15 cellular contexts compared by ENCODE assay signal in the genomic region with DNA sequence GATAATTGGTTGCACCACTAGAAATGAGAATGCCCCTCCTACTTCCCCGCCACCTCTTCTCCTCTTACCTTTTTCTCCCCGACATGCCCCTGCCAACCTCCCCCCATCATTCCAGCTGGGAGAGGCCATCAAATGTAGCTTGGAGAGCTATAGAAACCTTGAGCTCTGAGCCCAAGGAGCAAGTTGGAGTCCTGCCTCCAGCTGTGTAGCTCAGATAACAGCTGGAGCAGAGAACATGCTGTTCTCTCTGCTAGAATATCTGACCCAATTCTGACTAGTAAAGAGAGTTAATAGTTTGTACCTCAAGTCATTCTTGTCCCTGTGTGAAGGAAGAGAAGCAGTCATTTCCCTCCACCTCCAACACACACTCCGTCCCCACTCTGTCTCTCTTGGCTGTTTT.
DNase-seq lines count a peak whose midpoint lies in the region; ATAC-seq and TF ChIP-seq lines count a peak whose summit lies in the region.
"Had no signal": no experiment of that assay in that cellular context is flagged by ENCODE, and none has a peak within 500 bp of the region (broad histone marks: within the 10 kb centered on the region; RNA-seq: fewer than 3 reads in every experiment).

No MANE protein-coding gene starts in this region.

- no peaks in the 10 kb centered on the region for H3K9me3 Mint-ChIP-seq in GM23338
- H3K9me3 Mint-ChIP-seq: CD4-positive, alpha-beta memory T cell had no signal

- H3K27ac ChIP-seq in GM23338 (ENCODE audit: low read depth), result no peak overlapping the region
- H3K27ac ChIP-seq in HEK293 (ENCODE audit: extremely low read depth, low read depth, low read length), result no peak overlapping the region
- peak overlapping the region; percentile 53 for H3K27ac ChIP-seq in hepatocyte

- peaks cover 4% of the 10 kb centered on the region for H3K27me3 Mint-ChIP-seq in GM23338 (ENCODE audit: insufficient read depth, low read depth, poor library complexity)
- H3K27me3 Mint-ChIP-seq: CD4-positive, alpha-beta memory T cell had no signal

- WGBS in hepatocyte (ENCODE audit: low lambda C conversion rate, missing lambda C conversion rate), result 88% methylated on average over 3 of the region's 3 CpGs

- H3K4me1 ChIP-seq in GM23338 (ENCODE audit: insufficient read depth) (peaks cover 13% of the 10 kb centered on the region), HEK293 (ENCODE audit: control insufficient read depth, insufficient read depth, low read length) (peaks cover 4% of the 10 kb centered on the region), hepatocyte (ENCODE audit: insufficient read depth) (no peaks in the 10 kb centered on the region)

- H3K36me3 ChIP-seq in GM23338 (ENCODE audit: insufficient read depth) (no peaks in the 10 kb centered on the region), HEK293 (ENCODE audit: control insufficient read depth in 2 of 2, insufficient read depth in 1 of 2, low read length in 2 of 2) (no peaks in the 10 kb centered on the region), hepatocyte (replicated peaks; ENCODE audit: insufficient read depth, low read depth) (no peaks in the 10 kb centered on the region)

- no peaks in the 10 kb centered on the region for H3K36me3 Mint-ChIP-seq in GM23338 (ENCODE audit: low read depth)
- H3K36me3 Mint-ChIP-seq: CD4-positive, alpha-beta memory T cell had no signal

- no peaks in the 10 kb centered on the region for H3F3A ChIP-seq in GM23338 (replicated peaks; ENCODE audit: low read depth)

- H3K27me3 ChIP-seq in GM23338 (ENCODE audit: insufficient read depth) (no peaks in the 10 kb centered on the region), hepatocyte (no peaks in the 10 kb centered on the region)

- H3K9me3 ChIP-seq in HEK293 (ENCODE audit: control insufficient read depth, insufficient read depth, low read depth, low read length) (no peaks in the 10 kb centered on the region), hepatocyte (ENCODE audit: low read depth) (no peaks in the 10 kb centered on the region)

- peaks cover 17% of the 10 kb centered on the region for H3K4me1 Mint-ChIP-seq in GM23338
- H3K4me1 Mint-ChIP-seq: CD4-positive, alpha-beta memory T cell had no signal

- ATAC-seq in GM23338, result no peak
- ATAC-seq in left lobe of liver, result no peak

- H2AFZ ChIP-seq in GM23338 (0 out of 2 replicates have a peak overlapping the region, but pooled peaks have one; percentile 28), hepatocyte (no peak overlapping the region)

- H3K79me2 ChIP-seq in GM23338 (replicated peaks; ENCODE audit: insufficient read depth) (no peaks in the 10 kb centered on the region), hepatocyte (no peaks in the 10 kb centered on the region)

- H3K4me3 ChIP-seq in GM23338 (no peak overlapping the region), HEK293 (ENCODE audit: low read depth, low read length) (no peak overlapping the region), hepatocyte (no peak overlapping the region)

- CTCF ChIA-PET in HEK293 (lab: Yijun Ruan, JAX), result no interaction called here

- H3K9me2 ChIP-seq in GM23338 (ENCODE audit: insufficient read depth), result 0 out of 2 replicates have a peak, but pooled peaks cover 3% of the 10 kb centered on the region
- no peaks in the 10 kb centered on the region for H3K9me2 ChIP-seq in hepatocyte (replicated peaks; ENCODE audit: insufficient read depth)

- no peak overlapping the region for H3K4me3 Mint-ChIP-seq in GM23338
- H3K4me3 Mint-ChIP-seq: CD4-positive, alpha-beta memory T cell had no signal

- TF ChIP-seq CTCF in GM23338 (conservative IDR thresholded peaks at IDR 0.05; ENCODE audit: low read depth in 2 of 2) (no peak), HEK293 (tag by site-specific recombination; IDR thresholded peaks at IDR 0.05) (no peak), hepatocyte (IDR thresholded peaks at IDR 0.05; ENCODE audit: poor library complexity) (no peak)

- H3K4me2 ChIP-seq in GM23338 (no peak overlapping the region), hepatocyte (no peak overlapping the region)

- POLR2A ChIA-PET in HEK293 (lab: Yijun Ruan, JAX), result no interaction called here

- no peak for DNase-seq in GM23338 (ENCODE audit: low spot score)
- no peak for DNase-seq in hepatocyte (ENCODE audit: low spot score)
- DNase-seq in NCI-H1048 (lab: John Stamatoyannopoulos, UW), result no peak
- no peak for DNase-seq in hypothalamus (lab: John Stamatoyannopoulos, UW)
- no peak for DNase-seq in left lobe of liver (ENCODE audit: low spot score)
- DNase-seq: C1 segment of cervical spinal cord; Calu3; CD4-positive, alpha-beta memory T cell; COR-L47; DMS53; DMS79 treated with DMSO at 0.1 percent for 48 hours; GF-D8; H7; HCEC 1CT had no signal

- no peak overlapping the region for H3K27ac Mint-ChIP-seq in GM23338
- H3K27ac Mint-ChIP-seq: CD4-positive, alpha-beta memory T cell had no signal

- no peaks in the 10 kb centered on the region for H4K20me1 ChIP-seq in GM23338 (replicated peaks; ENCODE audit: insufficient read depth)
- no peaks in the 10 kb centered on the region for H4K20me1 ChIP-seq in hepatocyte (ENCODE audit: insufficient read depth, poor library complexity, severe bottlenecking)

TF ChIP-seq in GM23338, 12 proteins besides CTCF, POLR2A, EP300 and RAD21 (continues in another document):
- TF ChIP-seq EZH2 (IDR thresholded peaks at IDR 0.05; ENCODE audit: low read depth, unreplicated experiment) (no peak), ZNF114 (CRISPR knock-in tag; IDR thresholded peaks at IDR 0.05) (no peak), EZH2phosphoT487 (IDR thresholded peaks at IDR 0.05; ENCODE audit: unreplicated experiment) (no peak), ZNF331 (CRISPR knock-in tag; IDR thresholded peaks at IDR 0.05; ENCODE audit: low read depth) (no peak), NANOG (IDR thresholded peaks at IDR 0.05; ENCODE audit: borderline replicate concordance) (no peak)
- TF ChIP-seq, protein P1, sequence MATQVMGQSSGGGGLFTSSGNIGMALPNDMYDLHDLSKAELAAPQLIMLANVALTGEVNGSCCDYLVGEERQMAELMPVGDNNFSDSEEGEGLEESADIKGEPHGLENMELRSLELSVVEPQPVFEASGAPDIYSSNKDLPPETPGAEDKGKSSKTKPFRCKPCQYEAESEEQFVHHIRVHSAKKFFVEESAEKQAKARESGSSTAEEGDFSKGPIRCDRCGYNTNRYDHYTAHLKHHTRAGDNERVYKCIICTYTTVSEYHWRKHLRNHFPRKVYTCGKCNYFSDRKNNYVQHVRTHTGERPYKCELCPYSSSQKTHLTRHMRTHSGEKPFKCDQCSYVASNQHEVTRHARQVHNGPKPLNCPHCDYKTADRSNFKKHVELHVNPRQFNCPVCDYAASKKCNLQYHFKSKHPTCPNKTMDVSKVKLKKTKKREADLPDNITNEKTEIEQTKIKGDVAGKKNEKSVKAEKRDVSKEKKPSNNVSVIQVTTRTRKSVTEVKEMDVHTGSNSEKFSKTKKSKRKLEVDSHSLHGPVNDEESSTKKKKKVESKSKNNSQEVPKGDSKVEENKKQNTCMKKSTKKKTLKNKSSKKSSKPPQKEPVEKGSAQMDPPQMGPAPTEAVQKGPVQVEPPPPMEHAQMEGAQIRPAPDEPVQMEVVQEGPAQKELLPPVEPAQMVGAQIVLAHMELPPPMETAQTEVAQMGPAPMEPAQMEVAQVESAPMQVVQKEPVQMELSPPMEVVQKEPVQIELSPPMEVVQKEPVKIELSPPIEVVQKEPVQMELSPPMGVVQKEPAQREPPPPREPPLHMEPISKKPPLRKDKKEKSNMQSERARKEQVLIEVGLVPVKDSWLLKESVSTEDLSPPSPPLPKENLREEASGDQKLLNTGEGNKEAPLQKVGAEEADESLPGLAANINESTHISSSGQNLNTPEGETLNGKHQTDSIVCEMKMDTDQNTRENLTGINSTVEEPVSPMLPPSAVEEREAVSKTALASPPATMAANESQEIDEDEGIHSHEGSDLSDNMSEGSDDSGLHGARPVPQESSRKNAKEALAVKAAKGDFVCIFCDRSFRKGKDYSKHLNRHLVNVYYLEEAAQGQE (IDR thresholded peaks at IDR 0.05; ENCODE audit: unreplicated experiment), result no peak

TF ChIP-seq in HEK293, 187 proteins besides CTCF, POLR2A, EP300 and RAD21:
- peak; percentile 61 for TF ChIP-seq ZIC2 (tag by site-specific recombination; IDR thresholded peaks at IDR 0.05)
- TF ChIP-seq, protein P2, sequence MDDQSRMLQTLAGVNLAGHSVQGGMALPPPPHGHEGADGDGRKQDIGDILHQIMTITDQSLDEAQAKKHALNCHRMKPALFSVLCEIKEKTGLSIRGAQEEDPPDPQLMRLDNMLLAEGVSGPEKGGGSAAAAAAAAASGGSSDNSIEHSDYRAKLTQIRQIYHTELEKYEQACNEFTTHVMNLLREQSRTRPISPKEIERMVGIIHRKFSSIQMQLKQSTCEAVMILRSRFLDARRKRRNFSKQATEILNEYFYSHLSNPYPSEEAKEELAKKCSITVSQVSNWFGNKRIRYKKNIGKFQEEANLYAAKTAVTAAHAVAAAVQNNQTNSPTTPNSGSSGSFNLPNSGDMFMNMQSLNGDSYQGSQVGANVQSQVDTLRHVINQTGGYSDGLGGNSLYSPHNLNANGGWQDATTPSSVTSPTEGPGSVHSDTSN (CRISPR knock-in tag; IDR thresholded peaks at IDR 0.05), result no peak
